25 cellular contexts compared by ENCODE assay signal in genomic region chr7:82091126-82091682, GRCh38.
"Had no signal": no experiment of that assay in that cellular context is flagged by ENCODE, and none has a peak within 500 bp of the region (broad histone marks: within the 10 kb centered on the region; RNA-seq: fewer than 3 reads in every experiment).

No MANE protein-coding gene starts in this region.

- FAIRE-seq: bronchial epithelial cell, keratinocyte, small intestine had no signal

- ATAC-seq: activated CD4-positive, CD25-positive, alpha-beta regulatory T cell treated with anti-CD3 and anti-CD28 coated beads, Interleukin-2, amount 50 U/mL, for 24 hours; activated T-cell treated with anti-CD3 and anti-CD28 coated beads, Interleukin-2, amount 50 U/mL, for 72 hours; left lung; sciatic nerve; stimulated activated effector memory CD8-positive, alpha-beta T cell treated with anti-CD3 and anti-CD28 coated beads, Interleukin-12 subunit alpha, Interleukin-12 subunit beta, amount 100 ng/mL, for 72 hours had no signal

- H3K4me1 ChIP-seq: esophagus squamous epithelium, left lung, stomach, suprapubic skin, tibial nerve had no signal

- H3K4me3 ChIP-seq: coronary artery, esophagus squamous epithelium, left lung, lung, stomach, suprapubic skin, tibial nerve had no signal

- H3K36me3 ChIP-seq: esophagus squamous epithelium, left lung, stomach, suprapubic skin, tibial nerve had no signal

- H3K27ac ChIP-seq: coronary artery, esophagus squamous epithelium, left lung, stomach, suprapubic skin, tibial nerve had no signal

- H3K9me3 ChIP-seq: esophagus squamous epithelium, left lung, stomach, suprapubic skin, tibial nerve had no signal

- H3K27me3 ChIP-seq: esophagus squamous epithelium, left lung, stomach, suprapubic skin, tibial nerve had no signal

- DNase-seq: activated CD4-positive, alpha-beta memory T cell treated with anti-CD3 and anti-CD28 coated beads, Interleukin-2, amount 10 ng/mL, durations not matched to agents 7 days and 5 days; activated CD4-positive, alpha-beta T cell treated with anti-CD3 and anti-CD28 coated beads, Interleukin-2, amount 10 ng/mL, durations not matched to agents 24 days and 14 days; activated effector memory CD4-positive, alpha-beta T cell treated with Interleukin-2 at 50 U/mL for 16 hours; activated naive CD4-positive, alpha-beta T cell treated with anti-CD3 and anti-CD28 coated beads for 36 hours; activated naive CD8-positive, alpha-beta T cell treated with anti-CD3 and anti-CD28 coated beads, Interleukin-2, amount 10 ng/mL, durations not matched to agents 7 days and 5 days; activated T-cell treated with anti-CD3 and anti-CD28 coated beads, Interleukin-2, amount 50 U/mL, for 72 hours; amniotic stem cell; endodermal cell; esophagus squamous epithelium; left lung; naive B cell; nucleus accumbens; posterior cingulate gyrus; small intestine; stimulated activated CD4-positive, alpha-beta T cell treated with anti-CD3 and anti-CD28 coated beads, Interleukin-2, amount 100 ng/mL, for 24 hours; stomach had no signal
